1 cellular context compared by ENCODE assay signal in genomic region chr6:41278699-41279405, GRCh38.
TF ChIP-seq lines count a peak whose summit lies in the region.

No MANE protein-coding gene starts in this region.

TF ChIP-seq in GM23338, 12 proteins besides CTCF, POLR2A, EP300 and RAD21 (continued from another document):
- TF ChIP-seq EZH2phosphoT487 (IDR thresholded peaks at IDR 0.05; ENCODE audit: unreplicated experiment) (no peak), NANOG (IDR thresholded peaks at IDR 0.05; ENCODE audit: borderline replicate concordance) (no peak), REST (IDR thresholded peaks at IDR 0.05; ENCODE audit: unreplicated experiment) (no peak), CREB1 (CRISPR knock-in tag; IDR thresholded peaks at IDR 0.05; ENCODE audit: low read depth) (peak; percentile 51; the same call in 1 of the 2 replicates)
TF ChIP-seq in GM23338: peak in this region for 1.
